ENCODE assay signal across 8 cellular contexts in genomic region chr7:149742075-149742701, GRCh38. TPM values are rescaled to one million over a fixed set of nuclear protein-coding genes. Genes with fewer than 3 reads are reported as not detected.
A peak's percentile ranks its signal among the peaks of the same experiment; 100 is the strongest.
DNase-seq lines count a peak whose midpoint lies in the region; ATAC-seq and TF ChIP-seq lines count a peak whose summit lies in the region.

No MANE protein-coding gene starts in this region.

- TF ChIP-seq CTCF in GM12874 (IDR thresholded peaks at IDR 0.05; ENCODE audit: insufficient read depth, low read depth, low read length) (peak; percentile 91), coronary artery (IDR thresholded peaks at IDR 0.05) (peak; percentile 84)

- H3K4me3 ChIP-seq in coronary artery, result peak overlapping the region; percentile 57

- peak; percentile 78 for ATAC-seq in HG03039 (IDR thresholded peaks at IDR 0.05; ENCODE audit: unreplicated experiment)
- peak; percentile 80 for ATAC-seq in left colon
- no peak for ATAC-seq in HG03135 (IDR thresholded peaks at IDR 0.05; ENCODE audit: unreplicated experiment)

- peak; percentile 82 for DNase-seq in NCI-H2171 treated with DMSO at 0.1 percent for 48 hours (lab: John Stamatoyannopoulos, UW)
- DNase-seq in activated CD4-positive, alpha-beta T cell treated with anti-CD3 and anti-CD28 coated beads for 1 hour, result peak; percentile 46
- DNase-seq in coronary artery (ENCODE audit: low spot score), result no peak
- DNase-seq in left colon, result peak in 1 of 2 donors; percentile 66
- DNase-seq in stimulated activated CD4-positive, alpha-beta T cell treated with anti-CD3 and anti-CD28 coated beads, Interleukin-1b, Interleukin-23, amount 100 ng/mL, for 4 hours (ENCODE audit: low read depth in 2 of 2), result peak; percentile 51 to 56

- no peak overlapping the region for H3K27ac ChIP-seq in coronary artery

- intact Hi-C loops in left colon (cut with DNase I, micrococcal nuclease), result loop anchor here in 1 of 2 donors (5.0 kb wide), 1 partner anchor 80 kb away; no protein-coding TSS in a partner anchor

RNA-seq across cellular contexts. Expression of gene ZNF467, which starts 31.2 kb away (rescaled TPM):
- total RNA-seq in left colon, result 1 to 10 TPM; 1.5 to 6.0 TPM
